Comparison of ENCODE assay signal across 36 cellular contexts in the genomic region with DNA sequence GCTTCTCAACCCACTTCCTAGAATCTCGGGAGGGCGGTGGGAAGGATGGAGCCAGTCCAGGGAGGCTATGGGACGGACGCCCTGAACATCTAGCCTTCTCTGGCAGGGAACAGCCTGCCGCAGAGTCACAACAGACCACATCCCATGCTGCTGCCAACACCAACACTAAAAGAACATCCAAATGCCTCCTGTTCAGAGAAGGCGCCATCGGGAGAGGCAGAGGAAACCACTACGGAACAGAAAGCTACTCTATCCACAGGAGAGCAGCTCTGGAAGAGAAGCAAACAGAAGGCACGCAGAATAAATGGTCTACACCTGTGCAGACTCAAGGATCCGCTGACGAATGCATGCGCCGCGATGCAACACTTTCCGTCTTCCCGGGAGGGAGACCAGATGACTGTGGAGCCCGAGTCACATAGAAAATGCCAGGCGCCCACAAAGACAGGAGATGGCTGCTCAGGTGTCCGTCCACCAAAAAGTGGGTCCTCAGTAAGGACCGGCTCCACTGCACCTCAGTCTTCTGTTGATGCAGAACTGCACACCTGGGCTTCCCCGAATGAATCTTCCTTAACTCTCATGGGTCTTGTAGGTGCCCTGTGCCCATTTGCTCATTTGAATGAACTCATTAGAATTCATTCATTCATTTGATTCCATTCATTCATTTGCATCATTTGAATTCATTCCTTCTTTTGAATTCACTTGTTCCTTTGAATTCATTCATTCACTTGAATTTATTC.
DNase-seq lines count a peak whose midpoint lies in the region; ATAC-seq, FAIRE-seq and TF ChIP-seq lines count a peak whose summit lies in the region.
"Had no signal": no experiment of that assay in that cellular context is flagged by ENCODE, and none has a peak within 500 bp of the region (broad histone marks: within the 10 kb centered on the region; RNA-seq: fewer than 3 reads in every experiment).

No MANE protein-coding gene starts in this region.

- TF ChIP-seq POLR2A in K562 (conservative IDR thresholded peaks at IDR 0.05) = no peak

- H3K4me3 Mint-ChIP-seq in progenitor cell of endocrine pancreas (ENCODE audit: low read depth) = no peak overlapping the region
- H3K4me3 Mint-ChIP-seq: activated T-helper 1 cell treated with anti-CD3 and anti-CD28 coated beads, Interleukin-12 subunit alpha, Interleukin-12 subunit beta, Interleukin-2, Interleukin-4 antibody, amounts not matched to agents 30 ng/mL and 10 ng/mL and 1 ng/mL, durations not matched to agents 14 hours and 24 hours and 36 hours; HFFc6; T-helper 1 cell treated with Interleukin-12 subunit alpha and Interleukin-12 subunit beta and Interleukin-4 antibody, amounts not matched to agents 30 μg/mL and 1 μg/mL, for 36 hours had no signal

- H3K79me2 ChIP-seq in DND-41 (ENCODE audit: insufficient read depth, low read length) (no peaks in the 10 kb centered on the region), K562 (ENCODE audit: control insufficient read depth, insufficient read depth, low read length) (no peaks in the 10 kb centered on the region)

- H3K27ac Mint-ChIP-seq in progenitor cell of endocrine pancreas = peak overlapping the region; percentile 19
- H3K27ac Mint-ChIP-seq: activated T-helper 1 cell treated with anti-CD3 and anti-CD28 coated beads, Interleukin-12 subunit alpha, Interleukin-12 subunit beta, Interleukin-2, Interleukin-4 antibody, amounts not matched to agents 30 ng/mL and 10 ng/mL and 1 ng/mL, durations not matched to agents 14 hours and 24 hours and 36 hours; HFFc6; T-helper 1 cell treated with Interleukin-12 subunit alpha and Interleukin-12 subunit beta and Interleukin-4 antibody, amounts not matched to agents 30 μg/mL and 1 μg/mL, for 36 hours had no signal

- TF ChIP-seq RAD21 in K562 (CRISPR knock-in tag; conservative IDR thresholded peaks at IDR 0.05 in 1 of 2, IDR thresholded peaks at IDR 0.05 in 1 of 2) = no peak

- no peaks in the 10 kb centered on the region; the same call in 1 of the 2 replicates for H4K20me1 ChIP-seq in DND-41 (ENCODE audit: insufficient read depth, low read length)
- no peaks in the 10 kb centered on the region for H4K20me1 ChIP-seq in K562 (replicated peaks; ENCODE audit: control insufficient read depth, insufficient read depth, low read length)

- H2AFZ ChIP-seq in DND-41 (ENCODE audit: low read depth, low read length) (no peak overlapping the region), K562 (ENCODE audit: low read depth, low read length) (no peak overlapping the region)

- H3K36me3 Mint-ChIP-seq in progenitor cell of endocrine pancreas (ENCODE audit: insufficient read depth) = peaks cover 35% of the 10 kb centered on the region

- CTCF ChIA-PET in K562 (lab: Yijun Ruan, JAX; ENCODE audit: low intra/inter-chr PET ratio) = no interaction called here

- no peak overlapping the region for H3K4me2 ChIP-seq in DND-41 (ENCODE audit: insufficient read depth, low read length)
- H3K4me2 ChIP-seq in K562 (ENCODE audit: insufficient read depth, low read length) = no peak overlapping the region

- ATAC-seq in DND-41 (ENCODE audit: insufficient read depth, low read depth) (peak; percentile 48; the same call in 2 of the 3 replicates), K562 (peak; percentile 56)

- H3K4me1 ChIP-seq in DND-41 (ENCODE audit: insufficient read depth, low read length) (no peaks in the 10 kb centered on the region), K562 (replicated peaks in 1 of 2; ENCODE audit: control insufficient read depth in 2 of 2, insufficient read depth in 2 of 2, low read length in 2 of 2) (no peaks in the 10 kb centered on the region)
- H3K4me1 ChIP-seq: colonic mucosa, left ventricle myocardium inferior, prostate gland, sigmoid colon, SJCRH30, transverse colon had no signal

- no TSS peak for BruUV-seq in K562 (replicated peaks; lab: Mats Ljungman, UMichigan)

- H3K9me1 ChIP-seq in K562 (ENCODE audit: control insufficient read depth, insufficient read depth, low read length) = no peaks in the 10 kb centered on the region

- POLR2A ChIA-PET in K562 (lab: Yijun Ruan, JAX) = no interaction called here

- H3K4me1 Mint-ChIP-seq in progenitor cell of endocrine pancreas (ENCODE audit: low read depth) = no peaks in the 10 kb centered on the region

- in situ Hi-C loops in K562 (cut with MboI) = no loop called here

- H3K9ac ChIP-seq in DND-41 (ENCODE audit: low read depth, low read length) (no peak overlapping the region), K562 (ENCODE audit: insufficient read depth in 1 of 2, low read depth in 2 of 2, low read length in 2 of 2) (no peak overlapping the region)

- no peak overlapping the region for H3K27ac ChIP-seq in DND-41 (ENCODE audit: low read length)
- H3K27ac ChIP-seq in K562 (ENCODE audit: extremely low read depth, low read depth, low read length) = no peak overlapping the region
- H3K27ac ChIP-seq: colonic mucosa, left ventricle myocardium inferior, neutrophil, prostate gland, sigmoid colon, SJCRH30, transverse colon had no signal

- FAIRE-seq in K562 (lab: Jason Lieb, UNC) = no peak
- FAIRE-seq: islet of Langerhans, TTC549 had no signal

- TF ChIP-seq CTCF in DND-41 (IDR thresholded peaks at IDR 0.05; ENCODE audit: borderline replicate concordance, extremely low read depth, low read length, poor library complexity, severe bottlenecking) (no peak), K562 (IDR thresholded peaks at IDR 0.05 in 2 of 3, conservative IDR thresholded peaks at IDR 0.05 in 1 of 3; ENCODE audit: insufficient read depth in 2 of 3, low read depth in 1 of 3, low read length in 3 of 3) (no peak), progenitor cell of endocrine pancreas (IDR thresholded peaks at IDR 0.05; ENCODE audit: unreplicated experiment) (no peak)

- DNase-seq in DND-41 (no peak), M059J (ENCODE audit: low read depth) (peak; percentile 22), K562 (ENCODE audit: extremely low read depth in 1 of 4, low spot score in 3 of 4) (peak in 1 of 4 experiments; percentile 7), progenitor cell of endocrine pancreas (ENCODE audit: low spot score, unreplicated experiment) (no peak), cerebellar nuclear complex (lab: John Stamatoyannopoulos, UW) (no peak)
- no peak for DNase-seq in activated CD8-positive, alpha-beta memory T cell treated with anti-CD3 and anti-CD28 coated beads, Interleukin-2, amount 50 U/mL, for 4 hours
- DNase-seq in activated CD4-positive, alpha-beta T cell treated with anti-CD3 and anti-CD28 coated beads for 48 hours = no peak
- DNase-seq: activated CD4-positive, alpha-beta T cell treated with anti-CD3 and anti-CD28 coated beads, Interleukin-2, amount 50 U/mL, for 48 hours; activated CD4-positive, CD25-positive, alpha-beta regulatory T cell; activated CD8-positive, alpha-beta memory T cell treated with anti-CD3 and anti-CD28 coated beads, Interleukin-2, amount 50 U/mL, for 48 hours; activated naive CD4-positive, alpha-beta T cell treated with anti-CD3 and anti-CD28 coated beads, Interleukin-2, amount 50 U/mL, for 16 hours; amniotic stem cell; C1 segment of cervical spinal cord; colonic mucosa; COR-L47; effector CD4-positive, alpha-beta T cell; GF-D8; glutamatergic neuron; HFFc6; left ventricle myocardium inferior; mesendoderm; NCI-H1092 treated with DMSO at 0.1 percent for 48 hours; NCI-H1694 treated with DMSO at 0.1 percent for 48 hours; NCI-H2171; NCI-H510A; sigmoid colon; SJCRH30; stimulated activated CD4-positive, alpha-beta T cell treated with anti-CD3 and anti-CD28 coated beads, Interleukin-12 subunit alpha, Interleukin-12 subunit beta, amount 100 ng/mL, for 4 hours; stimulated activated CD4-positive, alpha-beta T cell treated with anti-CD3 and anti-CD28 coated beads, Interleukin-2, amount 100 ng/mL, for 48 hours; transverse colon had no signal

- no peaks in the 10 kb centered on the region for H3K27me3 Mint-ChIP-seq in progenitor cell of endocrine pancreas

- intact Hi-C loops in K562 (cut with micrococcal nuclease) = no loop called here

- TF ChIP-seq EP300 in K562 (IDR thresholded peaks at IDR 0.05; ENCODE audit: low read length) = no peak

- no peak overlapping the region for H3K4me3 ChIP-seq in DND-41 (ENCODE audit: low read depth in 1 of 2, low read length in 2 of 2)
- no peak overlapping the region for H3K4me3 ChIP-seq in K562
- H3K4me3 ChIP-seq: colonic mucosa, left ventricle myocardium inferior, prostate gland, sigmoid colon, SJCRH30, transverse colon had no signal

- WGBS in K562 (ENCODE audit: insufficient coverage, low coverage, missing lambda C conversion rate) = 55% methylated on average over 20 of the region's 21 CpGs

- peaks cover 9% of the 10 kb centered on the region; the same call in 1 of the 2 replicates for H3K36me3 ChIP-seq in DND-41 (ENCODE audit: insufficient read depth, low read length)
- no peaks in the 10 kb centered on the region for H3K36me3 ChIP-seq in K562 (ENCODE audit: control insufficient read depth, insufficient read depth, low read length)
- H3K36me3 ChIP-seq: colonic mucosa, prostate gland, sigmoid colon, SJCRH30, transverse colon had no signal

- peaks cover 18% of the 10 kb centered on the region for H3K9me3 Mint-ChIP-seq in progenitor cell of endocrine pancreas (ENCODE audit: low read depth)

- H3K27me3 ChIP-seq in DND-41 (ENCODE audit: insufficient read depth, low read length, poor library complexity) (no peaks in the 10 kb centered on the region), K562 (ENCODE audit: control insufficient read depth in 2 of 2, insufficient read depth in 2 of 2, low read length in 2 of 2) (no peaks in the 10 kb centered on the region)
- H3K27me3 ChIP-seq: colonic mucosa, neutrophil, sigmoid colon, SJCRH30, transverse colon had no signal

- H3K9me3 ChIP-seq in DND-41 (ENCODE audit: insufficient read depth, low read length, severe bottlenecking) = no peaks in the 10 kb centered on the region
- no peaks in the 10 kb centered on the region for H3K9me3 ChIP-seq in K562 (replicated peaks; ENCODE audit: control insufficient read depth, insufficient read depth, low read depth, low read length)
- H3K9me3 ChIP-seq: colonic mucosa, left ventricle myocardium inferior, neutrophil, prostate gland, sigmoid colon, transverse colon had no signal

TF ChIP-seq in K562, 482 proteins besides CTCF, POLR2A, EP300 and RAD21 (continues in another document):
- TF ChIP-seq, protein P1, sequence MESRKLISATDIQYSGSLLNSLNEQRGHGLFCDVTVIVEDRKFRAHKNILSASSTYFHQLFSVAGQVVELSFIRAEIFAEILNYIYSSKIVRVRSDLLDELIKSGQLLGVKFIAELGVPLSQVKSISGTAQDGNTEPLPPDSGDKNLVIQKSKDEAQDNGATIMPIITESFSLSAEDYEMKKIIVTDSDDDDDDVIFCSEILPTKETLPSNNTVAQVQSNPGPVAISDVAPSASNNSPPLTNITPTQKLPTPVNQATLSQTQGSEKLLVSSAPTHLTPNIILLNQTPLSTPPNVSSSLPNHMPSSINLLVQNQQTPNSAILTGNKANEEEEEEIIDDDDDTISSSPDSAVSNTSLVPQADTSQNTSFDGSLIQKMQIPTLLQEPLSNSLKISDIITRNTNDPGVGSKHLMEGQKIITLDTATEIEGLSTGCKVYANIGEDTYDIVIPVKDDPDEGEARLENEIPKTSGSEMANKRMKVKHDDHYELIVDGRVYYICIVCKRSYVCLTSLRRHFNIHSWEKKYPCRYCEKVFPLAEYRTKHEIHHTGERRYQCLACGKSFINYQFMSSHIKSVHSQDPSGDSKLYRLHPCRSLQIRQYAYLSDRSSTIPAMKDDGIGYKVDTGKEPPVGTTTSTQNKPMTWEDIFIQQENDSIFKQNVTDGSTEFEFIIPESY (CRISPR knock-in tag; IDR thresholded peaks at IDR 0.05) = peak; percentile 39; the same call in 1 of the 2 replicates
- TF ChIP-seq ZNF766 (CRISPR knock-in tag; conservative IDR thresholded peaks at IDR 0.05) = no peak
